ENCODE assay signal across 11 cellular contexts in the genomic region with DNA sequence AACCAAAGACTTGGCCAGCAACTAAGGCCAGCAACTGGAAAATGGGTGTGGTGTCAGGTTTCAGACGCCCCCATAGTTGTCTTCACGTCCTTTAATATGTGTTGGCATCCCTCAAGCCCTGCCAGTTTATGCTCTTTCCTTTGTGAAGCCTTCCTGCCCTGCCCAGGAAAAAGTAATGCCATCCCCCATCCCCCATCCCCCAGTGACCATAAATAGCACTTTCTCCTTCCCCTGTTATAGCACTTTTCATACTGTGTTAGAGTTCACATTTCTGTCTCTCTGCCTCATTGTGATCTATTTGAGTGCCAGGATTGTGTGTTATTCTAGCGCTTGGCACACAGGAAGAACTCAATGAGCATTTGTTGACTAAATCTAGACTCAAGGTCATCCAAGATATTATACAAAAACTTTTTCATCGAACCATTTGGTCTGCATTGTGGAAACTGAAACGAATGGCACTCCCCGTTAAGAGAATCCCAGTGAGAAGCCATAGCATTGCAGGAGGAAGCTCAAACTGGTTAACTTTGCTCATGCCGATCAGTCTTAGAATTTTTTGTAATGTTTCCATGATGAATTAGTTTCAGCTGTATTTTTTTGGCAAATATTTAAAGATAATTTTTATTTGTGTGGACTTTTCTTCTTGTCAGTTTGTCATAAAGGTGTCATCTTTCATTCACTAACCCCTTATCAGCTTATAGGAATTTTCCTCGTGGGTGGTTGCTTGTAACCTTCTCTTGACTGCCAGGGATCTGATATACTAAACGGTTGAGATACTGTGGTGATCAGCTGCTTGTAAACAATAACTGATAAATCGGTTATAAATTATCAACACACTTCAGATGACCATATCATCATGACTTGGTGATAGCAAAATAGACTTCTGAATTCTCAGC. TPM values are rescaled to one million over a fixed set of nuclear protein-coding genes. Genes with fewer than 3 reads are reported as not detected.
DNase-seq lines count a peak whose midpoint lies in the region; ATAC-seq, FAIRE-seq and TF ChIP-seq lines count a peak whose summit lies in the region.
"Had no signal": no experiment of that assay in that cellular context is flagged by ENCODE, and none has a peak within 500 bp of the region (broad histone marks: within the 10 kb centered on the region; RNA-seq: fewer than 3 reads in every experiment).

No MANE protein-coding gene starts in this region.

- in situ Hi-C loops in Caki2 (cut with HindIII; ENCODE audit: low pct_unique_long_range_greater_than_20kb, low sequenced_read_pairs) (no loop called here), Panc1 (cut with HindIII; ENCODE audit: low pct_unique_long_range_greater_than_20kb, low sequenced_read_pairs) (no loop called here)

- peak; percentile 38 for DNase-seq in Caki2 (ENCODE audit: low read depth)
- DNase-seq in Panc1 (ENCODE audit: low read depth, low spot score): no peak
- DNase-seq in pancreas: no peak
- no peak for DNase-seq in HuH-7 (ENCODE audit: low spot score)
- DNase-seq in stimulated activated naive CD4-positive, alpha-beta T cell (lab: John Stamatoyannopoulos, UW): no peak
- no peak for DNase-seq in activated CD8-positive, alpha-beta memory T cell treated with anti-CD3 and anti-CD28 coated beads for 24 hours
- no peak for DNase-seq in SKM-1 treated with dmso at 0.1 percent for 144 hours (lab: John Stamatoyannopoulos, UW; ENCODE audit: unreplicated experiment)
- DNase-seq: activated T-cell treated with anti-CD3 and anti-CD28 coated beads, Interleukin-2, amount 50 U/mL, for 48 hours; CD8-positive, alpha-beta T cell had no signal

- H3K4me1 ChIP-seq in Panc1 (ENCODE audit: control insufficient read depth, insufficient read depth, low read length): peaks cover 98% of the 10 kb centered on the region
- H3K4me1 ChIP-seq in esophagus (ENCODE audit: control insufficient read depth in 2 of 2, insufficient read depth in 2 of 2, low read length in 1 of 2): peaks cover 0 to 15% of the 10 kb centered on the region in 2 donors
- H3K4me1 ChIP-seq in pancreas: peaks cover 5 to 42% (median 33%) of the 10 kb centered on the region in 3 donors

- H3K27ac ChIP-seq in Panc1 (ENCODE audit: low read length): peak overlapping the region; percentile 98
- peak overlapping the region; percentile 24 to 41 for H3K27ac ChIP-seq in esophagus (ENCODE audit: low read depth in 2 of 2, low read length in 1 of 2)
- peak overlapping the region in 3 of 4 donors; percentile 25 to 51 (median 33) for H3K27ac ChIP-seq in pancreas
- H3K27ac ChIP-seq: HL-60 had no signal

- 30% methylated on average over 10 of the region's 10 CpGs for WGBS in esophagus, 2 donors
- WGBS in pancreas, 2 donors: 12% methylated on average over 10 of the region's 10 CpGs

- peak; percentile 46 for ATAC-seq in Panc1
- peak in 3 of 4 donors; percentile 15 to 47 (median 26) for ATAC-seq in pancreas
- ATAC-seq: CD8-positive, alpha-beta T cell had no signal

- CTCF ChIA-PET in Panc1 (lab: Charles Lee): no interaction called here

- no peak for FAIRE-seq in pancreas (lab: Jason Lieb, UNC)

- POLR2A ChIA-PET in Panc1 (lab: Charles Lee): no interaction called here

- H3K36me3 ChIP-seq in Panc1 (ENCODE audit: control insufficient read depth, insufficient read depth, low read length) (peaks cover 2% of the 10 kb centered on the region; the same call in 1 of the 2 replicates), esophagus (ENCODE audit: control insufficient read depth in 2 of 2, insufficient read depth in 2 of 2, low read length in 1 of 2) (no peaks in the 10 kb centered on the region), pancreas (no peaks in the 10 kb centered on the region)

- H3K4me3 ChIP-seq in Panc1 (ENCODE audit: low read depth in 2 of 2, low read length in 2 of 2) (peak overlapping the region; percentile 12 to 42), esophagus (ENCODE audit: low read depth in 1 of 2, low read length in 2 of 2) (no peak overlapping the region), pancreas (no peak overlapping the region)

- H3K27me3 ChIP-seq in Panc1 (ENCODE audit: control insufficient read depth, insufficient read depth, low read length) (no peaks in the 10 kb centered on the region), esophagus (ENCODE audit: control insufficient read depth in 1 of 2, insufficient read depth in 2 of 2, low read length in 2 of 2) (no peaks in the 10 kb centered on the region), pancreas (no peaks in the 10 kb centered on the region)

- TF ChIP-seq CTCF in Panc1 (IDR thresholded peaks at IDR 0.05): no peak
- no peak for TF ChIP-seq CTCF in pancreas (IDR thresholded peaks at IDR 0.05)

- H3K9me3 ChIP-seq in Panc1 (ENCODE audit: control insufficient read depth, insufficient read depth, low read depth, low read length) (no peaks in the 10 kb centered on the region), esophagus (ENCODE audit: control insufficient read depth in 2 of 2, insufficient read depth in 1 of 2, low read depth in 1 of 2, low read length in 1 of 2) (no peaks in the 10 kb centered on the region), pancreas (no peaks in the 10 kb centered on the region)

- BruUV-seq in Panc1 (replicated peaks; lab: Mats Ljungman, UMichigan): no TSS peak

- intact Hi-C loops in Panc1 (cut with micrococcal nuclease; ENCODE audit: unreplicated experiment): loop anchor here (5.0 kb wide), 1 partner anchor 36 kb away; no protein-coding TSS in a partner anchor
- intact Hi-C loops in pancreas (cut with DNase I): no loop called here

RNA-seq across cellular contexts. Expression of gene CRIM1, which starts 15.7 kb away (rescaled TPM):
- total RNA-seq in Caki2 (2014; rRNA removed; shearing (Covaris generic); ENCODE audit: low replicate concordance): 72.8 and 86.8 TPM in 2 replicates
- total RNA-seq in Panc1 (2021; ENCODE audit: unreplicated experiment): 290 TPM
- 285 TPM for polyA plus RNA-seq in Panc1 (2012; ENCODE audit: insufficient read length)
- polyA plus RNA-seq in esophagus: 10 to 100 TPM in 1 of 2 donors, 1 to 10 TPM in 1; 5.9 to 10.3 TPM
- 10 to 100 TPM; 15.9 to 29.1 (median 22.5) TPM for total RNA-seq in pancreas
- polyA plus RNA-seq in pancreas: 10 to 100 TPM in 1 of 2 donors, 1 to 10 TPM in 1; 5.2 to 14.7 TPM

Comparison
In these comparisons a context has a peak if more than half of its experiments do, and no peak if none do; other contexts are left out.
1. H3K27ac ChIP-seq: peak in every context shown above with its lines; median percentile 98 in Panc1; 33 in pancreas; 32 in esophagus.
2. H3K4me3 ChIP-seq: peak in Panc1 (2 of 2); none in esophagus (0 of 2) and pancreas (0 of 4).